ENCODE assay signal across 12 cellular contexts in genomic region chr10:6598679-6599078, GRCh38. TPM values are rescaled to one million over a fixed set of nuclear protein-coding genes. Genes with fewer than 3 reads are reported as not detected.
"Had no signal": no experiment of that assay in that cellular context is flagged by ENCODE, and none has a peak within 500 bp of the region (broad histone marks: within the 10 kb centered on the region; RNA-seq: fewer than 3 reads in every experiment).

No MANE protein-coding gene starts in this region.

- ATAC-seq: left lung, sciatic nerve had no signal

- H3K36me3 Mint-ChIP-seq: memory B cell had no signal

- DNase-seq: activated CD4-positive, alpha-beta T cell treated with anti-CD3 and anti-CD28 coated beads for 4 hours; adrenal gland; foreskin melanocyte; islet precursor cell; left lung; spleen; stimulated activated CD4-positive, alpha-beta T cell treated with anti-CD3 and anti-CD28 coated beads, Interleukin-1b, Interleukin-23, amount 100 ng/mL, for 48 hours; stomach; WERI-Rb-1 had no signal

- H3K27ac Mint-ChIP-seq: memory B cell had no signal

- H3K4me1 Mint-ChIP-seq: memory B cell had no signal

- H3K4me3 Mint-ChIP-seq: memory B cell had no signal

RNA-seq across cellular contexts. Expression of gene PRKCQ, which starts 18.6 kb away (rescaled TPM):
- total RNA-seq: osteoblast had no signal
